Comparison of ENCODE assay signal across 19 cellular contexts in genomic region chr19:21028969-21029268, GRCh38. TPM values are rescaled to one million over a fixed set of nuclear protein-coding genes. Genes with fewer than 3 reads are reported as not detected.
DNase-seq lines count a peak whose midpoint lies in the region; ATAC-seq and TF ChIP-seq lines count a peak whose summit lies in the region.
"Had no signal": no experiment of that assay in that cellular context is flagged by ENCODE, and none has a peak within 500 bp of the region (broad histone marks: within the 10 kb centered on the region; RNA-seq: fewer than 3 reads in every experiment).

No MANE protein-coding gene starts in this region.

- H3K36me3 Mint-ChIP-seq in CD4-positive, CD25-positive, alpha-beta regulatory T cell: peaks cover 66% of the 10 kb centered on the region
- peaks cover 83% of the 10 kb centered on the region for H3K36me3 Mint-ChIP-seq in CD8-positive, alpha-beta T cell
- H3K36me3 Mint-ChIP-seq in activated naive CD8-positive, alpha-beta T cell: peaks cover 28% of the 10 kb centered on the region
- H3K36me3 Mint-ChIP-seq in natural killer cell (peaks cover 4% of the 10 kb centered on the region), CD14-positive monocyte (peaks cover 72 to 95% of the 10 kb centered on the region in 2 donors)

- peaks cover 0 to 18% (median 0%) of the 10 kb centered on the region in 7 donors for H3K9me3 Mint-ChIP-seq in CD4-positive, CD25-positive, alpha-beta regulatory T cell
- no peaks in the 10 kb centered on the region for H3K9me3 Mint-ChIP-seq in CD8-positive, alpha-beta T cell
- H3K9me3 Mint-ChIP-seq in activated naive CD8-positive, alpha-beta T cell (ENCODE audit: low read depth): no peaks in the 10 kb centered on the region
- no peaks in the 10 kb centered on the region for H3K9me3 Mint-ChIP-seq in natural killer cell
- H3K9me3 Mint-ChIP-seq in CD14-positive monocyte: peaks cover 0 to 47% (median 25%) of the 10 kb centered on the region in 7 donors

- ATAC-seq in CD4-positive, CD25-positive, alpha-beta regulatory T cell (ENCODE audit: low read depth in 2 of 2): no peak
- no peak for ATAC-seq in CD8-positive, alpha-beta T cell
- ATAC-seq in natural killer cell: no peak
- no peak for ATAC-seq in SK-N-SH treated with all-trans-retinoic acid at 6 μM for 48 hours
- ATAC-seq: heart right ventricle, HepG2 had no signal

- H3K4me1 ChIP-seq in CD4-positive, CD25-positive, alpha-beta regulatory T cell (ENCODE audit: control insufficient read depth, insufficient read depth, low read length, poor library complexity, severe bottlenecking): peaks cover 16% of the 10 kb centered on the region
- peaks cover 26% of the 10 kb centered on the region for H3K4me1 ChIP-seq in CD8-positive, alpha-beta T cell (ENCODE audit: insufficient read depth, low read length)
- no peaks in the 10 kb centered on the region for H3K4me1 ChIP-seq in tibial artery

- DNase-seq in CD4-positive, CD25-positive, alpha-beta regulatory T cell: no peak
- DNase-seq in CD8-positive, alpha-beta T cell: no peak
- DNase-seq in natural killer cell (no peak), tibial artery (no peak), CD14-positive monocyte (ENCODE audit: low spot score) (no peak)
- DNase-seq: activated CD4-positive, CD25-positive, alpha-beta regulatory T cell; activated naive CD8-positive, alpha-beta T cell treated with anti-CD3 and anti-CD28 coated beads, Interleukin-2, amount 10 ng/mL, durations not matched to agents 7 days and 5 days; Calu3; heart right ventricle; NCI-H1105 treated with DMSO at 0.1 percent for 48 hours; NCI-H2107; NCI-H524 treated with DMSO at 0.1 percent for 48 hours; small intestine; upper lobe of left lung had no signal

- H3K4me1 Mint-ChIP-seq in CD4-positive, CD25-positive, alpha-beta regulatory T cell: peaks cover 21 to 82% (median 55%) of the 10 kb centered on the region in 4 donors
- H3K4me1 Mint-ChIP-seq in CD8-positive, alpha-beta T cell (ENCODE audit: low read depth): peaks cover 70% of the 10 kb centered on the region
- peaks cover 73% of the 10 kb centered on the region for H3K4me1 Mint-ChIP-seq in activated naive CD8-positive, alpha-beta T cell (ENCODE audit: low read depth)
- peaks cover 40 to 53% of the 10 kb centered on the region in 2 donors for H3K4me1 Mint-ChIP-seq in natural killer cell
- peaks cover 21% of the 10 kb centered on the region for H3K4me1 Mint-ChIP-seq in CD14-positive monocyte

- peaks cover 16 to 20% of the 10 kb centered on the region in 2 experiments for H3K9me3 ChIP-seq in CD4-positive, CD25-positive, alpha-beta regulatory T cell (ENCODE audit: control insufficient read depth in 2 of 2, low read length in 2 of 2)
- no peaks in the 10 kb centered on the region for H3K9me3 ChIP-seq in CD8-positive, alpha-beta T cell (ENCODE audit: low read length)
- no peaks in the 10 kb centered on the region for H3K9me3 ChIP-seq in tibial artery
- H3K9me3 ChIP-seq: heart right ventricle had no signal

- H3K4me3 Mint-ChIP-seq in CD4-positive, CD25-positive, alpha-beta regulatory T cell: peak overlapping the region in 2 of 4 donors; percentile 10 to 38
- H3K4me3 Mint-ChIP-seq in CD8-positive, alpha-beta T cell: no peak overlapping the region
- peak overlapping the region; percentile 47 for H3K4me3 Mint-ChIP-seq in activated naive CD8-positive, alpha-beta T cell
- no peak overlapping the region for H3K4me3 Mint-ChIP-seq in natural killer cell
- no peak overlapping the region for H3K4me3 Mint-ChIP-seq in CD14-positive monocyte
- H3K4me3 Mint-ChIP-seq: activated naive CD8-positive, alpha-beta T cell treated with anti-CD3 and anti-CD28 coated beads, Interleukin-2, amount 10 ng/mL, durations not matched to agents 7 days and 5 days; brain had no signal

- intact Hi-C loops in CD8-positive, alpha-beta T cell (cut with DNase I, micrococcal nuclease): loop anchor here in 1 of 2 experiments (10.0 kb wide), 1 partner anchor 364 kb away; the partner anchor contains the start of gene ZNF626
- intact Hi-C loops in natural killer cell (cut with micrococcal nuclease) (loop anchor here (10.0 kb wide), 2 partner anchors 104 to 116 kb away; partner anchors contain the start of genes ZNF431 and ZNF85), tibial artery (cut with DNase I; ENCODE audit: low total_unique reads) (no loop called here), CD14-positive monocyte (cut with micrococcal nuclease) (loop anchor here in 1 of 2 donors (10.0 kb wide), 1 partner anchor 826 kb away; no protein-coding TSS in a partner anchor)

- peaks cover 91% of the 10 kb centered on the region for H3K36me3 ChIP-seq in CD4-positive, CD25-positive, alpha-beta regulatory T cell (ENCODE audit: control insufficient read depth, insufficient read depth, low read length)
- peaks cover 4% of the 10 kb centered on the region for H3K36me3 ChIP-seq in CD8-positive, alpha-beta T cell (ENCODE audit: insufficient read depth, low read length)
- peaks cover 0 to 42% (median 35%) of the 10 kb centered on the region in 3 donors for H3K36me3 ChIP-seq in tibial artery

- H3K4me3 ChIP-seq in CD4-positive, CD25-positive, alpha-beta regulatory T cell (ENCODE audit: low read depth, low read length): peak overlapping the region; percentile 35
- no peak overlapping the region for H3K4me3 ChIP-seq in CD8-positive, alpha-beta T cell (ENCODE audit: low read depth, low read length)
- no peak overlapping the region for H3K4me3 ChIP-seq in tibial artery
- H3K4me3 ChIP-seq: heart right ventricle, SK-N-MC, upper lobe of left lung had no signal

- TF ChIP-seq CTCF in CD8-positive, alpha-beta T cell (IDR thresholded peaks at IDR 0.05): no peak
- TF ChIP-seq CTCF in natural killer cell (IDR thresholded peaks at IDR 0.05) (no peak), tibial artery (IDR thresholded peaks at IDR 0.05) (no peak), CD14-positive monocyte (IDR thresholded peaks at IDR 0.05) (no peak)

- peak overlapping the region; percentile 9 for H3K27ac ChIP-seq in CD4-positive, CD25-positive, alpha-beta regulatory T cell (ENCODE audit: insufficient read depth, low read length, poor library complexity, severe bottlenecking)
- no peak overlapping the region for H3K27ac ChIP-seq in CD8-positive, alpha-beta T cell (ENCODE audit: low read depth, low read length)
- no peak overlapping the region for H3K27ac ChIP-seq in tibial artery
- H3K27ac ChIP-seq: heart right ventricle, SK-N-MC, upper lobe of left lung had no signal

- CTCF ChIA-PET in CD8-positive, alpha-beta T cell (lab: Charles Lee): no interaction called here

- H3K27ac Mint-ChIP-seq in CD4-positive, CD25-positive, alpha-beta regulatory T cell: peak overlapping the region in 2 of 3 donors; percentile 11 to 64
- H3K27ac Mint-ChIP-seq in CD8-positive, alpha-beta T cell: peak overlapping the region; percentile 60
- peak overlapping the region; percentile 84 for H3K27ac Mint-ChIP-seq in activated naive CD8-positive, alpha-beta T cell
- H3K27ac Mint-ChIP-seq in natural killer cell (peak overlapping the region; percentile 75 to 81), CD14-positive monocyte (peak overlapping the region in 3 of 7 donors; percentile 10 to 75 (median 10))
- H3K27ac Mint-ChIP-seq: activated naive CD8-positive, alpha-beta T cell treated with anti-CD3 and anti-CD28 coated beads, Interleukin-2, amount 10 ng/mL, durations not matched to agents 7 days and 5 days; brain had no signal

- POLR2A ChIA-PET in CD8-positive, alpha-beta T cell (lab: Charles Lee): interaction anchor here (1.2 kb wide), 1 partner anchor 8 kb away, joined by 3 read pairs; the partner anchor contains the start of gene ZNF430

- no peaks in the 10 kb centered on the region for H3K27me3 ChIP-seq in CD4-positive, CD25-positive, alpha-beta regulatory T cell (ENCODE audit: control insufficient read depth, insufficient read depth, low read length)
- no peaks in the 10 kb centered on the region for H3K27me3 ChIP-seq in CD8-positive, alpha-beta T cell (ENCODE audit: insufficient read depth, low read length)
- H3K27me3 ChIP-seq in tibial artery: no peaks in the 10 kb centered on the region
- H3K27me3 ChIP-seq: heart right ventricle, upper lobe of left lung had no signal

- H3K27me3 Mint-ChIP-seq in CD4-positive, CD25-positive, alpha-beta regulatory T cell: no peaks in the 10 kb centered on the region
- no peaks in the 10 kb centered on the region for H3K27me3 Mint-ChIP-seq in CD8-positive, alpha-beta T cell (ENCODE audit: low read depth)
- H3K27me3 Mint-ChIP-seq in activated naive CD8-positive, alpha-beta T cell: no peaks in the 10 kb centered on the region
- H3K27me3 Mint-ChIP-seq in natural killer cell (ENCODE audit: low read depth in 2 of 2): no peaks in the 10 kb centered on the region
- H3K27me3 Mint-ChIP-seq in CD14-positive monocyte (ENCODE audit: low read depth in 3 of 3): no peaks in the 10 kb centered on the region
- H3K27me3 Mint-ChIP-seq: activated naive CD8-positive, alpha-beta T cell treated with anti-CD3 and anti-CD28 coated beads, Interleukin-2, amount 10 ng/mL, durations not matched to agents 7 days and 5 days; brain had no signal

TF ChIP-seq in SK-N-SH treated with all-trans-retinoic acid at 6 μM for 48 hours, 23 proteins besides CTCF, POLR2A, EP300 and RAD21 (continues in another document):
- TF ChIP-seq CSRNP3 (CRISPR knock-in tag; IDR thresholded peaks at IDR 0.05) (no peak), SNAI2 (CRISPR knock-in tag; IDR thresholded peaks at IDR 0.05) (no peak), ZNF70 (CRISPR knock-in tag; IDR thresholded peaks at IDR 0.05) (no peak)

RNA-seq across cellular contexts. Expression of gene ZNF430, which starts 8.5 kb away (rescaled TPM):
- 37.6 TPM for total RNA-seq in CD4-positive, CD25-positive, alpha-beta regulatory T cell
- 10 to 100 TPM; 36.2 to 59.1 (median 49.5) TPM for polyA plus RNA-seq in CD4-positive, CD25-positive, alpha-beta regulatory T cell
- 10 to 100 TPM; 42.3 to 45.1 TPM for total RNA-seq in CD8-positive, alpha-beta T cell
- 10 to 100 TPM; 32.7 to 43.0 (median 33.3) TPM for total RNA-seq in natural killer cell
- polyA plus RNA-seq in CD14-positive monocyte: 10 to 100 TPM in 1 of 2 donors, 1 to 10 TPM in 1; 5.7 to 11.6 TPM

RNA-seq across cellular contexts. Expression of gene ZNF714, which starts 53.1 kb away (rescaled TPM):
- total RNA-seq in CD4-positive, CD25-positive, alpha-beta regulatory T cell: 14.7 TPM
- polyA plus RNA-seq in CD4-positive, CD25-positive, alpha-beta regulatory T cell: 10 to 100 TPM; 12.0 to 15.4 (median 13.5) TPM
- total RNA-seq in CD8-positive, alpha-beta T cell: 1 to 10 TPM; 7.5 to 8.5 TPM
- total RNA-seq in natural killer cell: 10 to 100 TPM; 12.5 to 15.0 (median 14.7) TPM
- polyA plus RNA-seq in CD14-positive monocyte: 1 to 10 TPM; 1.7 to 5.8 TPM
